17 cellular contexts compared by ENCODE assay signal in genomic region chr12:110421159-110421661, GRCh38. TPM values are rescaled to one million over a fixed set of nuclear protein-coding genes. Genes with fewer than 3 reads are reported as not detected.
A peak's percentile ranks its signal among the peaks of the same experiment; 100 is the strongest.
DNase-seq lines count a peak whose midpoint lies in the region; ATAC-seq and TF ChIP-seq lines count a peak whose summit lies in the region.
"Had no signal": no experiment of that assay in that cellular context is flagged by ENCODE, and none has a peak within 500 bp of the region (broad histone marks: within the 10 kb centered on the region; RNA-seq: fewer than 3 reads in every experiment).

No MANE protein-coding gene starts in this region.

- H2AFZ ChIP-seq in GM23338 (0 out of 2 replicates have a peak overlapping the region, but pooled peaks have one; percentile 40), OCI-LY7 (ENCODE audit: low read length) (peak overlapping the region; percentile 62; the same call in 1 of the 2 replicates), hepatocyte (no peak overlapping the region)

- no peak for ATAC-seq in GM23338
- ATAC-seq in right lobe of liver, result no peak
- ATAC-seq in T-helper 17 cell, result no peak
- ATAC-seq: CD8-positive, alpha-beta T cell had no signal

- no peaks in the 10 kb centered on the region for H3K79me2 ChIP-seq in GM23338 (replicated peaks; ENCODE audit: insufficient read depth)
- no peaks in the 10 kb centered on the region for H3K79me2 ChIP-seq in OCI-LY7 (ENCODE audit: insufficient read depth, low read depth, low read length)
- H3K79me2 ChIP-seq in hepatocyte, result no peaks in the 10 kb centered on the region

- H3K4me1 Mint-ChIP-seq in GM23338 (peaks cover 8% of the 10 kb centered on the region; the same call in 2 of the 3 replicates), T-helper 17 cell (no peaks in the 10 kb centered on the region)

- POLR2A ChIA-PET in OCI-LY7 (lab: Charles Lee), result interaction anchor here (0.6 to 1.2 kb wide), 5 partner anchors 9 to 13 kb away, joined by 3 to 5 read pairs (median 4); no protein-coding TSS in a partner anchor

- WGBS in hepatocyte (ENCODE audit: low lambda C conversion rate, missing lambda C conversion rate), result 61% methylated on average over 3 of the region's 3 CpGs
- 44% methylated on average over 3 of the region's 3 CpGs for WGBS in right lobe of liver (ENCODE audit: insufficient coverage, low coverage, low lambda C conversion rate, missing lambda C conversion rate)

- CTCF ChIA-PET in OCI-LY7 (lab: Charles Lee; ENCODE audit: unreplicated experiment), result interaction anchor here (0.6 kb wide), 1 partner anchor 51 kb away, joined by 3 read pairs; no protein-coding TSS in a partner anchor

- H3K4me3 ChIP-seq in GM23338 (no peak overlapping the region), OCI-LY7 (ENCODE audit: low read depth, low read length, poor library complexity, severe bottlenecking) (no peak overlapping the region), hepatocyte (no peak overlapping the region), right lobe of liver (no peak overlapping the region)
- H3K4me3 ChIP-seq: BLaER1 treated with 17β-estradiol and CSF1 and Interleukin-3, amounts not matched to agents 10 nM and 100 nM had no signal

- no TSS peak for BruUV-seq in OCI-LY7 (replicated peaks; lab: Mats Ljungman, UMichigan)

- no peaks in the 10 kb centered on the region for H3K9me2 ChIP-seq in GM23338 (ENCODE audit: insufficient read depth)
- H3K9me2 ChIP-seq in OCI-LY7 (ENCODE audit: insufficient read depth, low read length), result no peaks in the 10 kb centered on the region
- H3K9me2 ChIP-seq in hepatocyte (replicated peaks; ENCODE audit: insufficient read depth), result no peaks in the 10 kb centered on the region

- no peak overlapping the region for H3K27ac ChIP-seq in GM23338 (ENCODE audit: low read depth)
- H3K27ac ChIP-seq in OCI-LY7 (ENCODE audit: low read depth, low read length, poor library complexity, severe bottlenecking), result no peak overlapping the region
- peak overlapping the region; percentile 61 for H3K27ac ChIP-seq in hepatocyte
- H3K27ac ChIP-seq in right lobe of liver, result no peak overlapping the region
- H3K27ac ChIP-seq: BLaER1 treated with 17β-estradiol and CSF1 and Interleukin-3, amounts not matched to agents 10 nM and 100 nM; HL-60 had no signal

- no peak overlapping the region for H3K27ac Mint-ChIP-seq in GM23338
- H3K27ac Mint-ChIP-seq in T-helper 17 cell, result no peak overlapping the region
- H3K27ac Mint-ChIP-seq: B cell; CD8-positive, alpha-beta T cell; HFFc6 had no signal

- peaks cover 1% of the 10 kb centered on the region for H3K27me3 Mint-ChIP-seq in GM23338 (ENCODE audit: insufficient read depth, low read depth, poor library complexity)
- peaks cover 4% of the 10 kb centered on the region for H3K27me3 Mint-ChIP-seq in T-helper 17 cell

- intact Hi-C loops in OCI-LY7 (cut with micrococcal nuclease; ENCODE audit: unreplicated experiment), result no loop called here
- intact Hi-C loops in right lobe of liver (cut with DNase I), result no loop called here

- H3K9me3 ChIP-seq in OCI-LY7 (ENCODE audit: low read length), result no peaks in the 10 kb centered on the region
- H3K9me3 ChIP-seq in hepatocyte (ENCODE audit: low read depth), result no peaks in the 10 kb centered on the region
- no peaks in the 10 kb centered on the region for H3K9me3 ChIP-seq in right lobe of liver
- no peaks in the 10 kb centered on the region for H3K9me3 ChIP-seq in T-helper 17 cell (ENCODE audit: control insufficient read depth, low read length, poor library complexity, severe bottlenecking)
- H3K9me3 ChIP-seq: BLaER1 treated with 17β-estradiol and CSF1 and Interleukin-3, amounts not matched to agents 10 nM and 100 nM had no signal

- H3K36me3 ChIP-seq in GM23338 (ENCODE audit: insufficient read depth), result no peaks in the 10 kb centered on the region
- no peaks in the 10 kb centered on the region for H3K36me3 ChIP-seq in OCI-LY7 (ENCODE audit: insufficient read depth, low read length)
- H3K36me3 ChIP-seq in hepatocyte (replicated peaks; ENCODE audit: insufficient read depth, low read depth), result no peaks in the 10 kb centered on the region
- no peaks in the 10 kb centered on the region for H3K36me3 ChIP-seq in right lobe of liver
- H3K36me3 ChIP-seq: BLaER1 treated with 17β-estradiol and CSF1 and Interleukin-3, amounts not matched to agents 10 nM and 100 nM had no signal

- H3K4me2 ChIP-seq in GM23338 (no peak overlapping the region), OCI-LY7 (ENCODE audit: low read length) (no peak overlapping the region), hepatocyte (no peak overlapping the region)
- H3K4me2 ChIP-seq: BLaER1 treated with 17β-estradiol and CSF1 and Interleukin-3, amounts not matched to agents 10 nM and 100 nM had no signal

- no peaks in the 10 kb centered on the region for H3K9me3 Mint-ChIP-seq in GM23338
- H3K9me3 Mint-ChIP-seq: CD8-positive, alpha-beta T cell; HFFc6 had no signal

- H3K27me3 ChIP-seq in GM23338 (ENCODE audit: insufficient read depth) (no peaks in the 10 kb centered on the region), hepatocyte (no peaks in the 10 kb centered on the region), right lobe of liver (no peaks in the 10 kb centered on the region)
- H3K27me3 ChIP-seq: BLaER1 treated with 17β-estradiol and CSF1 and Interleukin-3, amounts not matched to agents 10 nM and 100 nM had no signal

- H3K4me3 Mint-ChIP-seq in GM23338 (no peak overlapping the region), T-helper 17 cell (no peak overlapping the region)
- H3K4me3 Mint-ChIP-seq: B cell; CD8-positive, alpha-beta T cell; HFFc6 had no signal

- DNase-seq in GM23338 (ENCODE audit: low spot score) (no peak), OCI-LY7 (ENCODE audit: low spot score) (no peak), amniotic epithelial cell (ENCODE audit: low read depth) (peak; percentile 24), hepatocyte (ENCODE audit: low spot score) (no peak), right lobe of liver (no peak), NCI-H510A treated with DMSO at 0.1 percent for 48 hours (lab: John Stamatoyannopoulos, UW) (no peak), T-helper 17 cell (no peak), SHP77 treated with DMSO at 0.1 percent for 48 hours (lab: John Stamatoyannopoulos, UW) (no peak)
- DNase-seq: Calu3; CD8-positive, alpha-beta T cell; DMS79 treated with DMSO at 0.1 percent for 48 hours; GF-D8; HCEC 1CT; HFFc6 had no signal

- H3K36me3 Mint-ChIP-seq in GM23338 (ENCODE audit: low read depth), result no peaks in the 10 kb centered on the region
- H3K36me3 Mint-ChIP-seq in T-helper 17 cell (ENCODE audit: low read depth), result no peaks in the 10 kb centered on the region
- H3K36me3 Mint-ChIP-seq: CD8-positive, alpha-beta T cell had no signal

- TF ChIP-seq CTCF in GM23338 (conservative IDR thresholded peaks at IDR 0.05; ENCODE audit: low read depth in 2 of 2) (no peak), OCI-LY7 (conservative IDR thresholded peaks at IDR 0.05; ENCODE audit: low read length) (no peak), hepatocyte (IDR thresholded peaks at IDR 0.05; ENCODE audit: poor library complexity) (no peak), right lobe of liver (IDR thresholded peaks at IDR 0.05) (no peak)

- H4K20me1 ChIP-seq in GM23338 (replicated peaks; ENCODE audit: insufficient read depth), result no peaks in the 10 kb centered on the region
- no peaks in the 10 kb centered on the region for H4K20me1 ChIP-seq in OCI-LY7 (ENCODE audit: insufficient read depth, low read length)
- H4K20me1 ChIP-seq in hepatocyte (ENCODE audit: insufficient read depth, poor library complexity, severe bottlenecking), result no peaks in the 10 kb centered on the region
- H4K20me1 ChIP-seq: BLaER1 treated with 17β-estradiol and CSF1 and Interleukin-3, amounts not matched to agents 10 nM and 100 nM had no signal

- no peak for TF ChIP-seq POLR2A in right lobe of liver (IDR thresholded peaks at IDR 0.05)

- H3F3A ChIP-seq in GM23338 (replicated peaks; ENCODE audit: low read depth), result peaks cover 5% of the 10 kb centered on the region; the same call in 1 of the 2 replicates

- peaks cover 4% of the 10 kb centered on the region; the same call in 1 of the 2 replicates for H3K4me1 ChIP-seq in GM23338 (ENCODE audit: insufficient read depth)
- peaks cover 28% of the 10 kb centered on the region for H3K4me1 ChIP-seq in OCI-LY7 (ENCODE audit: insufficient read depth, low read length, poor library complexity, severe bottlenecking)
- H3K4me1 ChIP-seq in hepatocyte (ENCODE audit: insufficient read depth), result peaks cover 7% of the 10 kb centered on the region
- H3K4me1 ChIP-seq in right lobe of liver, result no peaks in the 10 kb centered on the region

RNA-seq across cellular contexts. Expression of gene ANAPC7, which starts 17.7 kb away (rescaled TPM):
- total RNA-seq in GM23338 (2014; rRNA removed; shearing (Covaris generic)), result 92.7 and 99.3 TPM in 2 replicates
- polyA plus RNA-seq in GM23338 (2016; fragmentation: Nextera tagmentation; extraction: Ambion mirVana), result 59.0 and 71.0 TPM in 2 replicates
- total RNA-seq in OCI-LY7 (2014; rRNA removed; shearing (Covaris generic)), result 84.7 and 105 TPM in 2 replicates
- total RNA-seq in OCI-LY7 (2022), result 120 and 136 TPM in 2 replicates
- total RNA-seq in hepatocyte, result 34.8 and 35.7 TPM in 2 replicates
- 22.5 and 28.3 TPM in 2 replicates for polyA plus RNA-seq in hepatocyte
- 10 to 100 TPM; 14.6 to 22.8 (median 18.0) TPM for total RNA-seq in right lobe of liver
- 10 to 100 TPM; 40.1 to 42.6 TPM for total RNA-seq in T-helper 17 cell

RNA-seq across cellular contexts. Expression of gene ARPC3, which starts 28.9 kb away (rescaled TPM):
- total RNA-seq in GM23338 (2014; rRNA removed; shearing (Covaris generic)), result 378 and 411 TPM in 2 replicates
- polyA plus RNA-seq in GM23338 (2016; fragmentation: Nextera tagmentation; extraction: Ambion mirVana) (296 and 356 TPM in 2 replicates), hepatocyte (434 and 442 TPM in 2 replicates)
- total RNA-seq in OCI-LY7 (2014; rRNA removed; shearing (Covaris generic)), result 250 and 256 TPM in 2 replicates
- total RNA-seq in OCI-LY7 (2022) (385 and 401 TPM in 2 replicates), hepatocyte (419 and 585 TPM in 2 replicates), right lobe of liver (100 to 1,000 TPM in 3 of 6 experiments, 10 to 100 TPM in 3; 65.4 to 291 (median 101) TPM), T-helper 17 cell (100 to 1,000 TPM; 196 to 225 TPM)

RNA-seq across cellular contexts. Expression of gene GPN3, which starts 46.8 kb away (rescaled TPM):
- 30.4 and 45.0 TPM in 2 replicates for total RNA-seq in GM23338 (2014; rRNA removed; shearing (Covaris generic))
- polyA plus RNA-seq in GM23338 (2016; fragmentation: Nextera tagmentation; extraction: Ambion mirVana) (84.6 and 108 TPM in 2 replicates), hepatocyte (27.4 TPM in 2 replicates)
- 18.6 and 24.2 TPM in 2 replicates for total RNA-seq in OCI-LY7 (2014; rRNA removed; shearing (Covaris generic))
- total RNA-seq in OCI-LY7 (2022) (39.9 and 43.7 TPM in 2 replicates), hepatocyte (21.8 and 23.5 TPM in 2 replicates), right lobe of liver (10 to 100 TPM in 5 of 6 experiments, 1 to 10 TPM in 1; 8.0 to 20.7 (median 13.9) TPM), T-helper 17 cell (1 to 10 TPM; 4.4 to 5.2 TPM)

RNA-seq across cellular contexts. Expression of gene FAM216A, which starts 47.4 kb away (rescaled TPM):
- 20.4 and 27.1 TPM in 2 replicates for total RNA-seq in GM23338 (2014; rRNA removed; shearing (Covaris generic))
- polyA plus RNA-seq in GM23338 (2016; fragmentation: Nextera tagmentation; extraction: Ambion mirVana) (53.0 and 53.5 TPM in 2 replicates), hepatocyte (6.8 and 8.4 TPM in 2 replicates)
- 62.5 and 64.6 TPM in 2 replicates for total RNA-seq in OCI-LY7 (2014; rRNA removed; shearing (Covaris generic))
- total RNA-seq in OCI-LY7 (2022) (58.3 and 62.4 TPM in 2 replicates), hepatocyte (8.3 and 8.7 TPM in 2 replicates), right lobe of liver (1 to 10 TPM; 1.1 to 9.9 (median 3.1) TPM), T-helper 17 cell (1 to 10 TPM; 3.2 to 3.5 TPM)
